In the genomic region with DNA sequence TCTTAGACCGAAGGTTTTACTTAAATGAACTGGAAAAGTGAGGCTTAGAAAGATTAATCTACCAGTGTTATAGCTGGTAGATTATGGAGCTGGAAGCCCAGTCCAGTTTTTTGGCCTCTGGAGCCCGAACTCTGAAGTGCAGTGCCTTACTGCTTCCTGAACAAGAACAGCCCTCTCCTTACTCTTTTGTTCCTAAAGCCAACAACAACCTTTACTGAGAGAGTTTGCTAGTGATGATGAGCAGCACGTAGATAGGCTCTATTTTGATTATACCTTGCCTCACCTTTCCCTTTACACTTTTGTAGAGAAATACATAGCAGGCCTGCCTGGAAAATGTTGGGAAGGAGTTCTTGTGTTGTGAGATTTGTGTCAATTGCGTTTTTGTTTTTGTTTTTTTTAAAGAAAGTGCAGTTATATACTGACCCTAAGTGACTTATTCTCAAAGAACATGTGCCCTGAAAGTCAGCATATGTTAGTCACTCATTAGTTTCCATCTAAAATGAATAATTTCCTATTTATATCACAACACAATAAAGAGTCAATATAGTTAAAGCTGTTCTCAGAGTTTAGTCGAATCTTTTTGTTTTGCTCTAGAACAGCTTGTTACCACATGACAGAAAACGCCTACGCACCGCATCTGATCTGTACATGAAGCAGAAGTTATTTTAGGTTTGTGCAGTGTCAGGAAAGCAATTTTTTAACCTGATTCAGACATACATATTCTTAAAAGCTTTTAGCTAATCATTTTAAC, we compare ENCODE assay signal across 10 cellular contexts.
DNase-seq lines count a peak whose midpoint lies in the region; ATAC-seq and TF ChIP-seq lines count a peak whose summit lies in the region.
"Had no signal": no experiment of that assay in that cellular context is flagged by ENCODE, and none has a peak within 500 bp of the region (broad histone marks: within the 10 kb centered on the region; RNA-seq: fewer than 3 reads in every experiment).

No MANE protein-coding gene starts in this region.

- H3K27me3 ChIP-seq in MM.1S (replicated peaks; ENCODE audit: insufficient read depth, low read length) = no peaks in the 10 kb centered on the region

- H3K4me1 Mint-ChIP-seq in central memory CD8-positive, alpha-beta T cell = peaks cover 21% of the 10 kb centered on the region

- H3K9ac ChIP-seq in MM.1S (ENCODE audit: low read length) = no peak overlapping the region

- no peak overlapping the region for H2AFZ ChIP-seq in MM.1S (ENCODE audit: low read length)

- H3F3A ChIP-seq in MM.1S (ENCODE audit: insufficient read depth, low read length) = no peaks in the 10 kb centered on the region

- H4K20me1 ChIP-seq in MM.1S (ENCODE audit: insufficient read depth, low read length) = no peaks in the 10 kb centered on the region

- H3K9me2 ChIP-seq in MM.1S (replicated peaks; ENCODE audit: insufficient read depth, low read length) = no peaks in the 10 kb centered on the region

- H3K4me3 ChIP-seq in MM.1S (ENCODE audit: low read length) = no peak overlapping the region

- H3K4me3 Mint-ChIP-seq in central memory CD8-positive, alpha-beta T cell = no peak overlapping the region

- H3K27me3 Mint-ChIP-seq in central memory CD8-positive, alpha-beta T cell = no peaks in the 10 kb centered on the region

- peak overlapping the region; percentile 7 for H3K27ac Mint-ChIP-seq in central memory CD8-positive, alpha-beta T cell (ENCODE audit: low read depth)

- no peaks in the 10 kb centered on the region for H3K4me1 ChIP-seq in MM.1S (ENCODE audit: low read length)

- no peaks in the 10 kb centered on the region for H3K9me3 Mint-ChIP-seq in central memory CD8-positive, alpha-beta T cell

- no peak overlapping the region for H3K27ac ChIP-seq in MM.1S (ENCODE audit: low read length)

- H3K79me2 ChIP-seq in MM.1S (ENCODE audit: low read length) = no peaks in the 10 kb centered on the region

- no peaks in the 10 kb centered on the region for H3K9me3 ChIP-seq in MM.1S (replicated peaks; ENCODE audit: insufficient read depth, low read length)

- H3K4me2 ChIP-seq in MM.1S (ENCODE audit: low read depth, low read length) = no peak overlapping the region

- no peak for ATAC-seq in central memory CD8-positive, alpha-beta T cell (replicated peaks; ENCODE audit: extremely low read depth, poor library complexity, severe bottlenecking)
- ATAC-seq in HG03025 (IDR thresholded peaks at IDR 0.05; ENCODE audit: low FRiP score, unreplicated experiment) = no peak

- no peak for TF ChIP-seq CTCF in MM.1S (IDR thresholded peaks at IDR 0.05; ENCODE audit: low read length)

- DNase-seq in stimulated activated naive CD4-positive, alpha-beta T cell (lab: John Stamatoyannopoulos, UW) = peak in 5 of 6 experiments; percentile 7 to 78 (median 65)
- no peak for DNase-seq in stimulated activated naive CD4-positive, alpha-beta T cell treated with Interleukin-2 at 50 U/mL for 16 hours (lab: John Stamatoyannopoulos, UW)
- no peak for DNase-seq in central memory CD8-positive, alpha-beta T cell (ENCODE audit: low spot score in 2 of 2)
- DNase-seq in putamen (ENCODE audit: low spot score) = peak; percentile 58
- no peak for DNase-seq in NCI-H2171 treated with DMSO at 0.1 percent for 48 hours (lab: John Stamatoyannopoulos, UW)
- no peak for DNase-seq in SKM-1 treated with dmso at 0.1 percent for 144 hours (lab: John Stamatoyannopoulos, UW; ENCODE audit: unreplicated experiment)
- no peak for DNase-seq in MM.1S
- DNase-seq: C1 segment of cervical spinal cord, NCI-H1436 treated with DMSO at 0.1 percent for 48 hours had no signal

- H3K36me3 ChIP-seq in MM.1S (replicated peaks; ENCODE audit: insufficient read depth, low read length) = no peaks in the 10 kb centered on the region

- peaks cover 11% of the 10 kb centered on the region for H3K36me3 Mint-ChIP-seq in central memory CD8-positive, alpha-beta T cell (ENCODE audit: insufficient read depth)

Comparison
In these comparisons a context has a peak if more than half of its experiments do, and no peak if none do; other contexts are left out.
1. DNase-seq: peak in stimulated activated naive CD4-positive, alpha-beta T cell (5 of 6) and putamen (single experiment); none in stimulated activated naive CD4-positive, alpha-beta T cell treated with Interleukin-2 at 50 U/mL for 16 hours (single experiment), central memory CD8-positive, alpha-beta T cell (0 of 2), NCI-H2171 treated with DMSO at 0.1 percent for 48 hours (single experiment), SKM-1 treated with dmso at 0.1 percent for 144 hours (single experiment) and MM.1S (single experiment).